24 cellular contexts compared by ENCODE assay signal in genomic region chr1:24327886-24328285, GRCh38. TPM values are rescaled to one million over a fixed set of nuclear protein-coding genes. Genes with fewer than 3 reads are reported as not detected.
"Had no signal": no experiment of that assay in that cellular context is flagged by ENCODE, and none has a peak within 500 bp of the region (broad histone marks: within the 10 kb centered on the region; RNA-seq: fewer than 3 reads in every experiment).

No MANE protein-coding gene starts in this region.

- H3K27me3 ChIP-seq: Peyer's patch had no signal

- H3K36me3 ChIP-seq: brain microvascular endothelial cell, Peyer's patch, SJCRH30 had no signal

- H3K4me1 ChIP-seq: Peyer's patch had no signal

- DNase-seq: activated CD4-positive, alpha-beta T cell treated with anti-CD3 and anti-CD28 coated beads for 48 hours; activated CD4-positive, alpha-beta T cell treated with anti-CD3 and anti-CD28 coated beads, Interleukin-2, amount 50 U/mL, for 4 hours; activated CD4-positive, CD25-positive, alpha-beta regulatory T cell treated with anti-CD3 and anti-CD28 coated beads, Interleukin-2, amount 50 U/mL, for 72 hours; activated CD8-positive, alpha-beta memory T cell treated with anti-CD3 and anti-CD28 coated beads, Interleukin-2, amount 50 U/mL, for 48 hours; activated CD8-positive, alpha-beta T cell treated with anti-CD3 and anti-CD28 coated beads, Interleukin-2, amount 10 ng/mL, durations not matched to agents 7 days and 5 days; activated naive CD4-positive, alpha-beta T cell treated with Interleukin-2 at 50 U/mL for 16 hours; activated naive CD8-positive, alpha-beta T cell treated with anti-CD3 and anti-CD28 coated beads, Interleukin-2, amount 50 U/mL, for 24 hours; activated T-cell treated with anti-CD3 and anti-CD28 coated beads, Interleukin-2, amount 50 U/mL, for 1 hour; amygdala; brain microvascular endothelial cell; Kasumi-1; KBM-7; NCI-H1105 treated with DMSO at 0.1 percent for 48 hours; NCI-H1436 treated with DMSO at 0.1 percent for 48 hours; NCI-H187; NCI-H2081; NCI-H446; NCI-H524; Peyer's patch; Right ventricle myocardium superior; SJCRH30; SW 1271 had no signal

- H3K27ac ChIP-seq: brain microvascular endothelial cell, Peyer's patch, RWPE1, SJCRH30 had no signal

- H3K9me3 ChIP-seq: Peyer's patch, SJCRH30 had no signal

- H3K4me3 ChIP-seq: Peyer's patch, SJCRH30 had no signal

RNA-seq across cellular contexts. Expression of gene GRHL3, which starts 8.7 kb away (rescaled TPM):
- total RNA-seq: activated CD8-positive, alpha-beta T cell treated with anti-CD3 and anti-CD28 coated beads, Interleukin-2, amount 10 ng/mL, durations not matched to agents 7 days and 5 days; activated naive CD4-positive, alpha-beta T cell treated with anti-CD3 and anti-CD28 coated beads, Interleukin-2, amount 50 U/mL, for 72 hours; Right ventricle myocardium superior; SJCRH30 had no signal
